ENCODE assay signal across 8 cellular contexts in genomic region chr4:98994474-98995182, GRCh38. TPM values are rescaled to one million over a fixed set of nuclear protein-coding genes. Genes with fewer than 3 reads are reported as not detected.
DNase-seq lines count a peak whose midpoint lies in the region; ATAC-seq and TF ChIP-seq lines count a peak whose summit lies in the region.

No MANE protein-coding gene starts in this region.

- H3K9me3 ChIP-seq in CD8-positive, alpha-beta T cell (ENCODE audit: low read length): no peaks in the 10 kb centered on the region
- no peaks in the 10 kb centered on the region for H3K9me3 ChIP-seq in MG63
- H3K9me3 ChIP-seq in muscle layer of duodenum (ENCODE audit: control insufficient read depth in 1 of 2, low read length in 2 of 2): no peaks in the 10 kb centered on the region

- H3K36me3 Mint-ChIP-seq in CD8-positive, alpha-beta T cell: no peaks in the 10 kb centered on the region
- H3K36me3 Mint-ChIP-seq in chondrocyte (ENCODE audit: low read depth): no peaks in the 10 kb centered on the region

- H3K9me3 Mint-ChIP-seq in CD8-positive, alpha-beta T cell: no peaks in the 10 kb centered on the region
- H3K9me3 Mint-ChIP-seq in chondrocyte (ENCODE audit: low read depth): no peaks in the 10 kb centered on the region

- POLR2A ChIA-PET in CD8-positive, alpha-beta T cell (lab: Charles Lee): interaction anchor here (0.8 to 3.3 kb wide), 13 partner anchors 24 to 851 kb away, joined by 3 to 52 read pairs (median 4); partner anchors contain the start of genes ADH5, EIF4E, RAP1GDS1 and STPG2

- peak overlapping the region; percentile 55 for H3K4me3 ChIP-seq in CD8-positive, alpha-beta T cell (ENCODE audit: low read depth, low read length)
- H3K4me3 ChIP-seq in MG63 (peak overlapping the region; percentile 85), muscle layer of duodenum (ENCODE audit: low read depth in 1 of 2, low read length in 2 of 2) (peak overlapping the region; percentile 70 to 89)

- no peaks in the 10 kb centered on the region for H3K27me3 ChIP-seq in CD8-positive, alpha-beta T cell (ENCODE audit: insufficient read depth, low read length)
- no peaks in the 10 kb centered on the region for H3K27me3 ChIP-seq in MG63
- no peaks in the 10 kb centered on the region for H3K27me3 ChIP-seq in muscle layer of duodenum (ENCODE audit: low read depth, low read length)

- H3K27me3 Mint-ChIP-seq in CD8-positive, alpha-beta T cell (ENCODE audit: low read depth): no peaks in the 10 kb centered on the region
- no peaks in the 10 kb centered on the region for H3K27me3 Mint-ChIP-seq in chondrocyte (ENCODE audit: low read depth)

- peak overlapping the region; percentile 98 for H3K27ac Mint-ChIP-seq in CD8-positive, alpha-beta T cell
- peak overlapping the region; percentile 96 for H3K27ac Mint-ChIP-seq in chondrocyte (ENCODE audit: unreplicated experiment)

- CTCF ChIA-PET in CD8-positive, alpha-beta T cell (lab: Charles Lee): interaction anchor here (0.6 to 10.2 kb wide), 26 partner anchors 8 to 851 kb away, joined by 3 to 251 read pairs (median 5); partner anchors contain the start of genes ADH5, EIF4E and STPG2

- peaks cover 32% of the 10 kb centered on the region for H3K4me1 Mint-ChIP-seq in CD8-positive, alpha-beta T cell (ENCODE audit: low read depth)
- H3K4me1 Mint-ChIP-seq in chondrocyte (ENCODE audit: low read depth): peaks cover 22% of the 10 kb centered on the region

- no peak for DNase-seq in CD8-positive, alpha-beta T cell
- DNase-seq in MG63: no peak
- no peak for DNase-seq in chondrocyte (ENCODE audit: low spot score)
- no peak for DNase-seq in posterior cingulate gyrus
- DNase-seq in GF-D8 (lab: John Stamatoyannopoulos, UW): no peak
- DNase-seq in middle frontal gyrus (ENCODE audit: extremely low spot score, low spot score): no peak

- peak overlapping the region; percentile 77 for H3K27ac ChIP-seq in CD8-positive, alpha-beta T cell (ENCODE audit: low read depth, low read length)
- peak overlapping the region; percentile 93 for H3K27ac ChIP-seq in muscle layer of duodenum (ENCODE audit: low read length)

- H3K4me3 Mint-ChIP-seq in CD8-positive, alpha-beta T cell: peak overlapping the region; percentile 89
- H3K4me3 Mint-ChIP-seq in chondrocyte (ENCODE audit: unreplicated experiment): peak overlapping the region; percentile 81

- peaks cover 21% of the 10 kb centered on the region for H3K4me1 ChIP-seq in CD8-positive, alpha-beta T cell (ENCODE audit: insufficient read depth, low read length)
- H3K4me1 ChIP-seq in muscle layer of duodenum (ENCODE audit: control insufficient read depth in 1 of 2, insufficient read depth in 2 of 2, low read length in 2 of 2): peaks cover 0 to 13% of the 10 kb centered on the region in 2 donors

- intact Hi-C loops in CD8-positive, alpha-beta T cell (cut with DNase I, micrococcal nuclease): loop anchor here (1.0 to 10.0 kb wide), 21 partner anchors 48 to 953 kb away; partner anchors contain the start of genes ADH5 (in 2 of the 2), LAMTOR3 (in 2 of the 2), STPG2 (in 2 of the 2) and DAPP1 (in 1 of the 2)
- intact Hi-C loops in posterior cingulate gyrus (cut with DNase I): loop anchor here (1.0 to 10.0 kb wide), 4 partner anchors 65 to 528 kb away; partner anchors contain the start of genes ADH5, EIF4E and TSPAN5

- no peaks in the 10 kb centered on the region for H3K36me3 ChIP-seq in CD8-positive, alpha-beta T cell (ENCODE audit: insufficient read depth, low read length)
- no peaks in the 10 kb centered on the region for H3K36me3 ChIP-seq in MG63
- no peaks in the 10 kb centered on the region for H3K36me3 ChIP-seq in muscle layer of duodenum (ENCODE audit: control insufficient read depth in 1 of 2, insufficient read depth in 2 of 2, low read length in 2 of 2)

- no peak for ATAC-seq in CD8-positive, alpha-beta T cell
- no peak for ATAC-seq in HG03095 (IDR thresholded peaks at IDR 0.05; ENCODE audit: unreplicated experiment)

- no peak for TF ChIP-seq CTCF in CD8-positive, alpha-beta T cell (IDR thresholded peaks at IDR 0.05)
- TF ChIP-seq CTCF in chondrocyte (IDR thresholded peaks at IDR 0.05): no peak

RNA-seq across cellular contexts. Expression of gene METAP1, which starts 0.9 kb away (rescaled TPM):
- 10 to 100 TPM; 21.0 to 23.2 TPM for total RNA-seq in CD8-positive, alpha-beta T cell
- total RNA-seq in MG63 (2014; rRNA removed; shearing (Covaris generic); ENCODE audit: low replicate concordance): 55.3 and 56.6 TPM in 2 replicates
- 32.3 to 35.2 TPM (median 34.0 TPM) in 3 replicates for total RNA-seq in chondrocyte
